Comparison of ENCODE assay signal across 1 cellular context in genomic region chr1:116515702-116516101, GRCh38.
TF ChIP-seq lines count a peak whose summit lies in the region.

No MANE protein-coding gene starts in this region.

TF ChIP-seq in SK-N-SH, 30 proteins besides CTCF, POLR2A, EP300 and RAD21 (continued from another document):
- TF ChIP-seq GABPA (IDR thresholded peaks at IDR 0.05; ENCODE audit: low read depth) (no peak), NFIC (IDR thresholded peaks at IDR 0.05; ENCODE audit: borderline replicate concordance) (no peak), RCOR1 (IDR thresholded peaks at IDR 0.05; ENCODE audit: low read length) (peak; percentile 77; the same call in 1 of the 2 replicates), TCF12 (IDR thresholded peaks at IDR 0.05) (no peak), SIN3A (IDR thresholded peaks at IDR 0.05; ENCODE audit: borderline replicate concordance, low read depth, low read length) (no peak), YY1 (IDR thresholded peaks at IDR 0.05; ENCODE audit: low read depth) (no peak)
